ENCODE assay signal across 16 cellular contexts in genomic region chr7:44564606-44565005, GRCh38. TPM values are rescaled to one million over a fixed set of nuclear protein-coding genes. Genes with fewer than 3 reads are reported as not detected.
DNase-seq lines count a peak whose midpoint lies in the region; ATAC-seq, FAIRE-seq and TF ChIP-seq lines count a peak whose summit lies in the region.
"Had no signal": no experiment of that assay in that cellular context is flagged by ENCODE, and none has a peak within 500 bp of the region (broad histone marks: within the 10 kb centered on the region; RNA-seq: fewer than 3 reads in every experiment).

No MANE protein-coding gene starts in this region.

- H3K4me3 Mint-ChIP-seq in chondrocyte (ENCODE audit: unreplicated experiment): no peak overlapping the region
- H3K4me3 Mint-ChIP-seq: B cell; CD8-positive, alpha-beta T cell had no signal

- intact Hi-C loops in right cardiac atrium (cut with DNase I) (loop anchor here in 2 of 4 donors (5.0 to 10.0 kb wide), 3 partner anchors 320 to 350 kb away; no protein-coding TSS in a partner anchor), sciatic nerve (cut with DNase I) (loop anchor here (10.0 kb wide), 1 partner anchor 330 kb away; no protein-coding TSS in a partner anchor), kidney (cut with DNase I) (no loop called here)

- peak; percentile 41 for TF ChIP-seq POLR2A in GM12891 (IDR thresholded peaks at IDR 0.05; ENCODE audit: low read depth, low read length)

- H3K4me1 ChIP-seq in cardiac muscle cell (ENCODE audit: low read depth) (no peaks in the 10 kb centered on the region), right cardiac atrium (ENCODE audit: control insufficient read depth, insufficient read depth, low read length) (no peaks in the 10 kb centered on the region), kidney (ENCODE audit: control insufficient read depth in 1 of 2, insufficient read depth in 1 of 2, low read depth in 1 of 2, low read length in 2 of 2) (peaks cover 0 to 9% of the 10 kb centered on the region in 2 donors)

- no peak overlapping the region for H3K27ac Mint-ChIP-seq in chondrocyte (ENCODE audit: unreplicated experiment)
- H3K27ac Mint-ChIP-seq: B cell; CD8-positive, alpha-beta T cell had no signal

- H3K9me3 ChIP-seq in cardiac muscle cell (ENCODE audit: low read depth) (no peaks in the 10 kb centered on the region), right cardiac atrium (ENCODE audit: control insufficient read depth, low read length) (no peaks in the 10 kb centered on the region), kidney (ENCODE audit: control insufficient read depth in 1 of 2, low read length in 2 of 2) (no peaks in the 10 kb centered on the region)

- no peak overlapping the region for H3K9ac ChIP-seq in kidney (ENCODE audit: low read length in 2 of 2)

- H3K36me3 ChIP-seq in cardiac muscle cell: peaks cover 33% of the 10 kb centered on the region
- peaks cover 33 to 42% of the 10 kb centered on the region in 2 donors for H3K36me3 ChIP-seq in kidney (ENCODE audit: control insufficient read depth in 1 of 2, insufficient read depth in 2 of 2, low read length in 2 of 2)

- no peak overlapping the region for H3K4me3 ChIP-seq in cardiac muscle cell
- no peak overlapping the region for H3K4me3 ChIP-seq in right cardiac atrium (ENCODE audit: low read length)
- H3K4me3 ChIP-seq in kidney (ENCODE audit: low read length in 2 of 2): no peak overlapping the region

- 59% methylated on average over 2 of the region's 2 CpGs for WGBS in right cardiac atrium

- no peaks in the 10 kb centered on the region for H3K9me3 Mint-ChIP-seq in chondrocyte (ENCODE audit: low read depth)
- H3K9me3 Mint-ChIP-seq: CD8-positive, alpha-beta T cell had no signal

- DNase-seq in cardiac muscle cell (ENCODE audit: low read depth in 1 of 2, low spot score in 1 of 2): no peak
- DNase-seq in right cardiac atrium: no peak
- no peak for DNase-seq in GM12891 (ENCODE audit: insufficient read length, low spot score)
- peak; percentile 51 for DNase-seq in chondrocyte (ENCODE audit: low spot score)
- DNase-seq in sciatic nerve (ENCODE audit: low spot score): peak; percentile 53
- DNase-seq in kidney: no peak
- no peak for DNase-seq in stimulated activated CD4-positive, alpha-beta T cell treated with anti-CD3 and anti-CD28 coated beads, Interleukin-4, amount 100 ng/mL, for 1 hour
- DNase-seq: CD8-positive, alpha-beta T cell; NCI-H1436 treated with DMSO at 0.1 percent for 48 hours; NCI-H2081; NCI-H524; SIG-M5 had no signal

- no peaks in the 10 kb centered on the region for H3K27me3 Mint-ChIP-seq in chondrocyte (ENCODE audit: low read depth)
- H3K27me3 Mint-ChIP-seq: B cell had no signal

- ATAC-seq in right cardiac atrium (no peak), sciatic nerve (no peak), HG03108 (IDR thresholded peaks at IDR 0.05; ENCODE audit: unreplicated experiment) (no peak)

- H3K27ac ChIP-seq in cardiac muscle cell: peak overlapping the region; percentile 12
- no peak overlapping the region for H3K27ac ChIP-seq in right cardiac atrium (ENCODE audit: low read length)
- H3K27ac ChIP-seq in kidney (ENCODE audit: low read depth in 2 of 2, low read length in 2 of 2): no peak overlapping the region

- TF ChIP-seq CTCF in cardiac muscle cell (IDR thresholded peaks at IDR 0.05; ENCODE audit: low read depth, low read length): no peak
- no peak for TF ChIP-seq CTCF in chondrocyte (IDR thresholded peaks at IDR 0.05)
- no peak for TF ChIP-seq CTCF in kidney (IDR thresholded peaks at IDR 0.05; ENCODE audit: borderline replicate concordance, extremely low read depth, insufficient read depth)

- no peaks in the 10 kb centered on the region for H3K4me1 Mint-ChIP-seq in chondrocyte (ENCODE audit: low read depth)
- H3K4me1 Mint-ChIP-seq: B cell had no signal

- H3K27me3 ChIP-seq in cardiac muscle cell (no peaks in the 10 kb centered on the region), right cardiac atrium (ENCODE audit: control insufficient read depth, insufficient read depth) (no peaks in the 10 kb centered on the region)

- FAIRE-seq in GM12891 (lab: Jason Lieb, UNC) (no peak), kidney (lab: Jason Lieb, UNC) (no peak)
- FAIRE-seq: H54, RCC 7860 had no signal

- H3K36me3 Mint-ChIP-seq in chondrocyte (ENCODE audit: low read depth): peaks cover 37% of the 10 kb centered on the region

TF ChIP-seq in GM12891, 5 proteins besides CTCF, POLR2A, EP300 and RAD21:
- no peak for TF ChIP-seq POU2F2 (IDR thresholded peaks at IDR 0.05; ENCODE audit: low read depth, low read length)
- TF ChIP-seq TAF1 (IDR thresholded peaks at IDR 0.05; ENCODE audit: low read depth, low read length): no peak
- no peak for TF ChIP-seq SPI1 (IDR thresholded peaks at IDR 0.05; ENCODE audit: low read depth, low read length)
- no peak; the same call in none of the 2 replicates for TF ChIP-seq POLR2AphosphoS5 (IDR thresholded peaks at IDR 0.05; ENCODE audit: low read depth, low read length)
- TF ChIP-seq PAX5 (IDR thresholded peaks at IDR 0.05; ENCODE audit: insufficient read depth, low read length, severe bottlenecking): no peak
TF ChIP-seq in GM12891: peak in this region for 0.

RNA-seq across cellular contexts. Expression of gene DDX56, which starts 9.1 kb away (rescaled TPM):
- total RNA-seq in cardiac muscle cell (52.3 and 65.2 TPM in 2 replicates), right cardiac atrium (10 to 100 TPM; 23.4 to 35.5 (median 28.2) TPM), chondrocyte (48.7 to 52.7 TPM (median 49.9 TPM) in 3 replicates), sciatic nerve (58.4 TPM), kidney (62.0 TPM)
- polyA plus RNA-seq in cardiac muscle cell (62.1 and 78.1 TPM in 2 replicates), right cardiac atrium (24.1 TPM), kidney (ENCODE audit: insufficient read depth, low read depth, low replicate concordance) (83.6 TPM)
- 67.7 TPM for polyA plus RNA-seq in GM12891 (2012; ENCODE audit: low read depth, missing spikeins)

RNA-seq across cellular contexts. Expression of gene TMED4, which starts 17.4 kb away (rescaled TPM):
- total RNA-seq in cardiac muscle cell (318 and 319 TPM in 2 replicates), right cardiac atrium (10 to 100 TPM; 63.2 to 75.2 (median 66.6) TPM), chondrocyte (55.1 to 65.9 TPM (median 55.6 TPM) in 3 replicates), sciatic nerve (67.9 TPM), kidney (105 TPM)
- polyA plus RNA-seq in cardiac muscle cell (124 and 144 TPM in 2 replicates), right cardiac atrium (63.9 TPM), kidney (ENCODE audit: insufficient read depth, low read depth, low replicate concordance) (138 TPM)
- 32.4 TPM for polyA plus RNA-seq in GM12891 (2012; ENCODE audit: low read depth, missing spikeins)

RNA-seq across cellular contexts. Expression of gene NPC1L1, which starts 23.5 kb away (rescaled TPM):
- total RNA-seq in cardiac muscle cell (0.21 TPM in 1 of 2 replicates, not detected in the other), right cardiac atrium (under 1 TPM in 2 of 4 donors, not detected in 2; 0.06 to 0.08 TPM), chondrocyte (not detected in 3 replicates), sciatic nerve (0.45 TPM), kidney (0.88 TPM)
- polyA plus RNA-seq in cardiac muscle cell (not detected in 2 replicates), right cardiac atrium (0.05 TPM), kidney (ENCODE audit: insufficient read depth, low read depth, low replicate concordance) (2.4 TPM)
- polyA plus RNA-seq in GM12891 (2012; ENCODE audit: low read depth, missing spikeins): 0.04 TPM
- total RNA-seq: B cell had no signal

RNA-seq across cellular contexts. Expression of gene OGDH, which starts 41.8 kb away (rescaled TPM):
- total RNA-seq in cardiac muscle cell (110 and 111 TPM in 2 replicates), right cardiac atrium (100 to 1,000 TPM; 347 to 406 (median 380) TPM), chondrocyte (80.0 to 128 TPM (median 83.7 TPM) in 3 replicates), sciatic nerve (91.3 TPM), kidney (132 TPM)
- polyA plus RNA-seq in cardiac muscle cell (71.9 and 80.0 TPM in 2 replicates), right cardiac atrium (168 TPM), kidney (ENCODE audit: insufficient read depth, low read depth, low replicate concordance) (108 TPM)
- polyA plus RNA-seq in GM12891 (2012; ENCODE audit: low read depth, missing spikeins): 42.5 TPM

Comparison
In these comparisons a context has a peak if more than half of its experiments do, and no peak if none do; other contexts are left out.
1. DNase-seq: peak in chondrocyte (single experiment) and sciatic nerve (single experiment); none in cardiac muscle cell (0 of 2), right cardiac atrium (0 of 3), GM12891 (single experiment), kidney (single experiment) and stimulated activated CD4-positive, alpha-beta T cell treated with anti-CD3 and anti-CD28 coated beads, Interleukin-4, amount 100 ng/mL, for 1 hour (single experiment).